In genomic region chr2:119694994-119695521, GRCh38 we compare ENCODE assay signal across 8 cellular contexts. TPM values are rescaled to one million over a fixed set of nuclear protein-coding genes. Genes with fewer than 3 reads are reported as not detected.
A peak's percentile ranks its signal among the peaks of the same experiment; 100 is the strongest.
DNase-seq lines count a peak whose midpoint lies in the region; TF ChIP-seq lines count a peak whose summit lies in the region.

No MANE protein-coding gene starts in this region.

- peaks cover 7% of the 10 kb centered on the region; the same call in 1 of the 2 replicates for H3F3A ChIP-seq in MM.1S (ENCODE audit: insufficient read depth, low read length)

- H3K27ac ChIP-seq in angular gyrus (ENCODE audit: low read depth, low read length) (peak overlapping the region; percentile 76), mesendoderm (ENCODE audit: low read depth, low read length) (no peak overlapping the region), MM.1S (ENCODE audit: low read length) (no peak overlapping the region)

- no peak overlapping the region for H3K18ac ChIP-seq in mesendoderm (ENCODE audit: low read length)

- H2BK15ac ChIP-seq in mesendoderm (replicated peaks; ENCODE audit: low read depth) = no peak overlapping the region

- H3K9me3 ChIP-seq in MM.1S (replicated peaks; ENCODE audit: insufficient read depth, low read length) = no peaks in the 10 kb centered on the region

- H2BK5ac ChIP-seq in mesendoderm (ENCODE audit: low read length) = no peak overlapping the region

- H3K23ac ChIP-seq in mesendoderm (ENCODE audit: low read length) = no peak overlapping the region

- peaks cover 2% of the 10 kb centered on the region for H3K4me1 ChIP-seq in mesendoderm (ENCODE audit: control insufficient read depth, low read depth, low read length)
- H3K4me1 ChIP-seq in MM.1S (ENCODE audit: low read length) = peaks cover 20% of the 10 kb centered on the region

- no peak overlapping the region for H2AFZ ChIP-seq in MM.1S (ENCODE audit: low read length)

- no peak for TF ChIP-seq CTCF in MM.1S (IDR thresholded peaks at IDR 0.05; ENCODE audit: low read length)

- DNase-seq in Caki2 (ENCODE audit: low read depth) (peak; percentile 72), NCI-H1092 (lab: John Stamatoyannopoulos, UW) (peak; percentile 32), mesendoderm (peak; percentile 73), MM.1S (no peak), NOMO-1 treated with dmso at 0.1 percent for 144 hours (lab: John Stamatoyannopoulos, UW; ENCODE audit: unreplicated experiment) (no peak), activated gamma-delta T cell (lab: John Stamatoyannopoulos, UW) (no peak)
- no peak for DNase-seq in stimulated activated CD4-positive, alpha-beta T cell treated with anti-CD3 and anti-CD28 coated beads, Interleukin-1b, Interleukin-23, amount 100 ng/mL, for 48 hours

- H3K9ac ChIP-seq in mesendoderm (ENCODE audit: low read length) (no peak overlapping the region), MM.1S (ENCODE audit: low read length) (no peak overlapping the region)

- no peaks in the 10 kb centered on the region for H3K79me1 ChIP-seq in mesendoderm (ENCODE audit: low read length)

- no peaks in the 10 kb centered on the region for H3K79me2 ChIP-seq in mesendoderm (ENCODE audit: control insufficient read depth, insufficient read depth, low read length)
- H3K79me2 ChIP-seq in MM.1S (ENCODE audit: low read length) = no peaks in the 10 kb centered on the region

- no peaks in the 10 kb centered on the region for H3K9me2 ChIP-seq in MM.1S (replicated peaks; ENCODE audit: insufficient read depth, low read length)

- H2BK120ac ChIP-seq in mesendoderm (ENCODE audit: low read depth, low read length) = no peak overlapping the region

- no peak overlapping the region for H3K4ac ChIP-seq in mesendoderm (ENCODE audit: low read depth, low read length)

- in situ Hi-C loops in Caki2 (cut with HindIII; ENCODE audit: low pct_unique_long_range_greater_than_20kb, low sequenced_read_pairs) = no loop called here

- no peak overlapping the region for H4K8ac ChIP-seq in mesendoderm (ENCODE audit: low read depth, low read length)

- H3K36me3 ChIP-seq in mesendoderm (ENCODE audit: control insufficient read depth, insufficient read depth, low read length) (no peaks in the 10 kb centered on the region), MM.1S (replicated peaks; ENCODE audit: insufficient read depth, low read length) (no peaks in the 10 kb centered on the region)

- no peak overlapping the region for H2AK5ac ChIP-seq in mesendoderm (ENCODE audit: low read length)

- H3K56ac ChIP-seq in mesendoderm (ENCODE audit: low read length) = no peak overlapping the region

- no peak overlapping the region for H3K4me2 ChIP-seq in mesendoderm (ENCODE audit: low read length)
- no peak overlapping the region for H3K4me2 ChIP-seq in MM.1S (ENCODE audit: low read depth, low read length)

- H4K5ac ChIP-seq in mesendoderm (ENCODE audit: low read length) = no peak overlapping the region

- WGBS in mesendoderm (ENCODE audit: extremely low coverage, insufficient coverage, low lambda C conversion rate) = no CpG with 5 or more reads among the region's 9 CpGs

- H3K27me3 ChIP-seq in mesendoderm (ENCODE audit: insufficient read depth, low read length, poor library complexity) = no peaks in the 10 kb centered on the region
- H3K27me3 ChIP-seq in MM.1S (replicated peaks; ENCODE audit: insufficient read depth, low read length) = no peaks in the 10 kb centered on the region

- H3K4me3 ChIP-seq in mesendoderm (ENCODE audit: low read length) (no peak overlapping the region), MM.1S (ENCODE audit: low read length) (no peak overlapping the region)

- no peaks in the 10 kb centered on the region for H4K20me1 ChIP-seq in MM.1S (ENCODE audit: insufficient read depth, low read length)

RNA-seq across cellular contexts. Expression of gene TMEM177, which starts 16.1 kb away (rescaled TPM):
- total RNA-seq in Caki2 (2014; rRNA removed; shearing (Covaris generic); ENCODE audit: low replicate concordance) = 23.1 and 29.1 TPM in 2 replicates
- 20.2 TPM for polyA plus RNA-seq in mesendoderm (2013, experiment 1 of 2)
- polyA plus RNA-seq in mesendoderm (2013, experiment 2 of 2) = 19.5 TPM

Comparison
In these comparisons a context has a peak if more than half of its experiments do, and no peak if none do; other contexts are left out.
1. DNase-seq: peak in Caki2 (single experiment), NCI-H1092 (single experiment) and mesendoderm (single experiment); none in stimulated activated CD4-positive, alpha-beta T cell treated with anti-CD3 and anti-CD28 coated beads, Interleukin-1b, Interleukin-23, amount 100 ng/mL, for 48 hours (single experiment), MM.1S (single experiment), NOMO-1 treated with dmso at 0.1 percent for 144 hours (single experiment) and activated gamma-delta T cell (single experiment).